Comparison of ENCODE assay signal across 9 cellular contexts in genomic region chr3:184584001-184584891, GRCh38. TPM values are rescaled to one million over a fixed set of nuclear protein-coding genes. Genes with fewer than 3 reads are reported as not detected.
A peak's percentile ranks its signal among the peaks of the same experiment; 100 is the strongest.
DNase-seq lines count a peak whose midpoint lies in the region; ATAC-seq and TF ChIP-seq lines count a peak whose summit lies in the region.
"Had no signal": no experiment of that assay in that cellular context is flagged by ENCODE, and none has a peak within 500 bp of the region (broad histone marks: within the 10 kb centered on the region; RNA-seq: fewer than 3 reads in every experiment).

No MANE protein-coding gene starts in this region.

- H3K9me3 ChIP-seq in CD8-positive, alpha-beta memory T cell (ENCODE audit: low read length), result no peaks in the 10 kb centered on the region
- H3K9me3 ChIP-seq in ovary, result no peaks in the 10 kb centered on the region

- POLR2A ChIA-PET in CD8-positive, alpha-beta memory T cell (lab: Charles Lee), result no interaction called here

- no peak overlapping the region for H3K27ac Mint-ChIP-seq in CD8-positive, alpha-beta memory T cell
- H3K27ac Mint-ChIP-seq: T-helper 1 cell treated with Interleukin-12 subunit alpha and Interleukin-12 subunit beta and Interleukin-4 antibody, amounts not matched to agents 30 μg/mL and 1 μg/mL, for 36 hours had no signal

- peaks cover 3% of the 10 kb centered on the region for H3K27me3 ChIP-seq in CD8-positive, alpha-beta memory T cell (ENCODE audit: insufficient read depth, low read length, poor library complexity, severe bottlenecking)
- H3K27me3 ChIP-seq in ovary, result no peaks in the 10 kb centered on the region

- H3K4me1 ChIP-seq in CD8-positive, alpha-beta memory T cell (ENCODE audit: insufficient read depth, low read length), result no peaks in the 10 kb centered on the region
- H3K4me1 ChIP-seq in ovary (ENCODE audit: insufficient read depth), result peaks cover 13% of the 10 kb centered on the region

- peaks cover 26 to 47% of the 10 kb centered on the region in 2 donors for H3K27me3 Mint-ChIP-seq in CD8-positive, alpha-beta memory T cell

- no peak overlapping the region for H3K4me3 ChIP-seq in CD8-positive, alpha-beta memory T cell (ENCODE audit: low read length)
- H3K4me3 ChIP-seq in fibroblast of villous mesenchyme (ENCODE audit: low read depth, low read length) (peak overlapping the region; percentile 21), ovary (peak overlapping the region; percentile 42)

- peaks cover 5 to 13% (median 10%) of the 10 kb centered on the region in 3 donors for H3K4me1 Mint-ChIP-seq in CD8-positive, alpha-beta memory T cell

- TF ChIP-seq POLR2A in ovary (IDR thresholded peaks at IDR 0.05), result no peak

- no peak for ATAC-seq in HG02798 (IDR thresholded peaks at IDR 0.05; ENCODE audit: poor library complexity, unreplicated experiment)

- intact Hi-C loops in ovary (cut with DNase I), result no loop called here

- no peak for DNase-seq in CD8-positive, alpha-beta memory T cell
- DNase-seq in NCI-H2227 treated with DMSO at 0.1 percent for 48 hours (lab: John Stamatoyannopoulos, UW) (peak; percentile 65), fibroblast of villous mesenchyme (ENCODE audit: low read depth) (no peak), ovary (peak in 4 of 5 donors; percentile 43 to 69 (median 60)), CD1c-positive myeloid dendritic cell (ENCODE audit: extremely low spot score) (no peak), AG20443 (ENCODE audit: low spot score) (no peak), epidermal melanocyte (ENCODE audit: insufficient read length, low spot score) (no peak)

- H3K36me3 Mint-ChIP-seq in CD8-positive, alpha-beta memory T cell, result no peaks in the 10 kb centered on the region

- TF ChIP-seq CTCF in fibroblast of villous mesenchyme (IDR thresholded peaks at IDR 0.05; ENCODE audit: insufficient read depth, low read depth, low read length), result peak; percentile 23
- peak in 1 of 3 donors; percentile 21 for TF ChIP-seq CTCF in ovary (IDR thresholded peaks at IDR 0.05)

- peak overlapping the region in 5 of 7 donors; percentile 10 to 61 (median 36) for H3K4me3 Mint-ChIP-seq in CD8-positive, alpha-beta memory T cell
- H3K4me3 Mint-ChIP-seq: T-helper 1 cell treated with Interleukin-12 subunit alpha and Interleukin-12 subunit beta and Interleukin-4 antibody, amounts not matched to agents 30 μg/mL and 1 μg/mL, for 36 hours had no signal

- no peaks in the 10 kb centered on the region for H3K9me3 Mint-ChIP-seq in CD8-positive, alpha-beta memory T cell
- H3K9me3 Mint-ChIP-seq: T-helper 1 cell treated with Interleukin-12 subunit alpha and Interleukin-12 subunit beta and Interleukin-4 antibody, amounts not matched to agents 30 μg/mL and 1 μg/mL, for 36 hours had no signal

- CTCF ChIA-PET in CD8-positive, alpha-beta memory T cell (lab: Charles Lee), result no interaction called here

- no peak overlapping the region for H3K27ac ChIP-seq in CD8-positive, alpha-beta memory T cell (ENCODE audit: low read depth, low read length)
- peak overlapping the region; percentile 83 to 86 for H3K27ac ChIP-seq in ovary

- H3K36me3 ChIP-seq in CD8-positive, alpha-beta memory T cell (ENCODE audit: insufficient read depth, low read length), result no peaks in the 10 kb centered on the region
- H3K36me3 ChIP-seq in ovary, result no peaks in the 10 kb centered on the region

- no peak for TF ChIP-seq EP300 in ovary (IDR thresholded peaks at IDR 0.05)

- WGBS in ovary, 3 donors, result 47 to 59% (median 49%) methylated on average over 43 of the region's 43 CpGs

RNA-seq across cellular contexts. Expression of gene EPHB3, which starts 22.7 kb away (rescaled TPM):
- under 1 TPM in 1 of 2 experiments, not detected in 1; 0.04 TPM for total RNA-seq in CD8-positive, alpha-beta memory T cell
- 0.31 TPM for polyA plus RNA-seq in CD8-positive, alpha-beta memory T cell
- 2.2 and 3.5 TPM in 2 replicates for total RNA-seq in fibroblast of villous mesenchyme
- total RNA-seq in ovary, result 10 to 100 TPM in 6 of 7 donors, 1 to 10 TPM in 1; 5.6 to 31.0 (median 16.1) TPM
- 1 to 10 TPM; 2.1 to 7.3 TPM for polyA plus RNA-seq in ovary

Comparison
In these comparisons a context has a peak if more than half of its experiments do, and no peak if none do; other contexts are left out.
1. DNase-seq: peak in NCI-H2227 treated with DMSO at 0.1 percent for 48 hours (single experiment) and ovary (4 of 5); none in CD8-positive, alpha-beta memory T cell (0 of 5), fibroblast of villous mesenchyme (single experiment), CD1c-positive myeloid dendritic cell (single experiment), AG20443 (single experiment) and epidermal melanocyte (single experiment).